Comparison of ENCODE assay signal across 19 cellular contexts in genomic region chr22:40329466-40329865, GRCh38. TPM values are rescaled to one million over a fixed set of nuclear protein-coding genes. Genes with fewer than 3 reads are reported as not detected.
A peak's percentile ranks its signal among the peaks of the same experiment; 100 is the strongest.
DNase-seq lines count a peak whose midpoint lies in the region; ATAC-seq and TF ChIP-seq lines count a peak whose summit lies in the region.
"Had no signal": no experiment of that assay in that cellular context is flagged by ENCODE, and none has a peak within 500 bp of the region (broad histone marks: within the 10 kb centered on the region; RNA-seq: fewer than 3 reads in every experiment).

No MANE protein-coding gene starts in this region.

- no peak overlapping the region for H2BK120ac ChIP-seq in trophoblast cell (ENCODE audit: insufficient read depth, low read length, poor library complexity)

- H2AFZ ChIP-seq in trophoblast cell (ENCODE audit: insufficient read depth, low read length, poor library complexity): no peak overlapping the region

- peaks cover 2 to 4% of the 10 kb centered on the region in 2 experiments for H3K36me3 ChIP-seq in trophoblast cell (ENCODE audit: control insufficient read depth in 1 of 2, insufficient read depth in 2 of 2, low read length in 2 of 2)

- H3K18ac ChIP-seq in trophoblast cell (ENCODE audit: low read length): no peak overlapping the region

- H3K27ac ChIP-seq in dorsolateral prefrontal cortex (peak overlapping the region in 53 of 59 donors; percentile 2 to 97 (median 75)), trophoblast cell (ENCODE audit: low read depth, low read length) (no peak overlapping the region)
- H3K27ac ChIP-seq: BLaER1 had no signal

- H3K9ac ChIP-seq in trophoblast cell (ENCODE audit: low read length): no peak overlapping the region
- H3K9ac ChIP-seq: BLaER1 had no signal

- no peak overlapping the region for H2BK12ac ChIP-seq in trophoblast cell (ENCODE audit: low read length)

- no peaks in the 10 kb centered on the region for H3K9me3 ChIP-seq in trophoblast cell (ENCODE audit: insufficient read depth, low read depth, low read length)
- H3K9me3 ChIP-seq: BLaER1, Caco-2 had no signal

- WGBS in trophoblast cell (ENCODE audit: extremely low coverage, insufficient coverage, insufficient read length): no CpG with 5 or more reads among the region's 9 CpGs

- H3K4ac ChIP-seq in trophoblast cell (ENCODE audit: low read depth, low read length): no peak overlapping the region

- CTCF ChIA-PET in activated CD4-positive, alpha-beta memory T cell treated with anti-CD3 and anti-CD28 coated beads for 36 hours (lab: Charles Lee): interaction anchor here (1.5 kb wide), 1 partner anchor 17 kb away, joined by 6 read pairs; the partner anchor contains the start of gene ADSL
- CTCF ChIA-PET in activated CD4-positive, alpha-beta memory T cell treated with anti-CD3 and anti-CD28 coated beads, Interleukin-2, amount 10 ng/mL, durations not matched to agents 7 days and 5 days (lab: Charles Lee): interaction anchor here (1.2 kb wide), 1 partner anchor 236 kb away, joined by 3 read pairs; no protein-coding TSS in a partner anchor

- H3K27me3 ChIP-seq in dorsolateral prefrontal cortex (no peaks in the 10 kb centered on the region), trophoblast cell (ENCODE audit: insufficient read depth, low read length) (no peaks in the 10 kb centered on the region)
- H3K27me3 ChIP-seq: BLaER1 had no signal

- no peaks in the 10 kb centered on the region for H3K27me3 Mint-ChIP-seq in activated CD4-positive, alpha-beta memory T cell treated with anti-CD3 and anti-CD28 coated beads for 36 hours
- no peaks in the 10 kb centered on the region for H3K27me3 Mint-ChIP-seq in activated CD4-positive, alpha-beta memory T cell treated with anti-CD3 and anti-CD28 coated beads, Interleukin-2, amount 10 ng/mL, durations not matched to agents 7 days and 5 days

- H3K4me3 Mint-ChIP-seq in activated CD4-positive, alpha-beta memory T cell treated with anti-CD3 and anti-CD28 coated beads for 36 hours: no peak overlapping the region
- no peak overlapping the region for H3K4me3 Mint-ChIP-seq in activated CD4-positive, alpha-beta memory T cell treated with anti-CD3 and anti-CD28 coated beads, Interleukin-2, amount 10 ng/mL, durations not matched to agents 7 days and 5 days

- no peak for ATAC-seq in HG03342 (IDR thresholded peaks at IDR 0.05; ENCODE audit: unreplicated experiment)
- ATAC-seq: GM12878 had no signal

- intact Hi-C loops in activated CD4-positive, alpha-beta memory T cell treated with anti-CD3 and anti-CD28 coated beads for 36 hours (cut with micrococcal nuclease): loop anchor here (5.0 to 10.0 kb wide), 2 partner anchors 272 to 385 kb away; no protein-coding TSS in a partner anchor
- intact Hi-C loops in dorsolateral prefrontal cortex (cut with DNase I): no loop called here

- no peak overlapping the region for H3K14ac ChIP-seq in trophoblast cell (ENCODE audit: low read length)

- no peaks in the 10 kb centered on the region for H3K9me3 Mint-ChIP-seq in activated CD4-positive, alpha-beta memory T cell treated with anti-CD3 and anti-CD28 coated beads for 36 hours
- no peaks in the 10 kb centered on the region for H3K9me3 Mint-ChIP-seq in activated CD4-positive, alpha-beta memory T cell treated with anti-CD3 and anti-CD28 coated beads, Interleukin-2, amount 10 ng/mL, durations not matched to agents 7 days and 5 days

- no peaks in the 10 kb centered on the region for H3K79me1 ChIP-seq in trophoblast cell (ENCODE audit: low read length)

- no peak for DNase-seq in activated CD4-positive, alpha-beta memory T cell treated with anti-CD3 and anti-CD28 coated beads for 36 hours
- DNase-seq in activated CD4-positive, alpha-beta memory T cell treated with anti-CD3 and anti-CD28 coated beads, Interleukin-2, amount 10 ng/mL, durations not matched to agents 7 days and 5 days: no peak
- DNase-seq in OCI-M1 (lab: John Stamatoyannopoulos, UW): peak; percentile 76
- DNase-seq in dorsolateral prefrontal cortex: no peak
- DNase-seq in trophoblast cell: peak; percentile 28 to 53
- no peak for DNase-seq in NCI-H446 (lab: John Stamatoyannopoulos, UW)
- DNase-seq in activated CD4-positive, alpha-beta T cell treated with anti-CD3 and anti-CD28 coated beads, Interleukin-2, amount 50 U/mL, for 4 hours: no peak
- DNase-seq: 8988T; Caco-2; DMS79; HCEC 1CT; MV-4-11; NCI-H1436; NCI-H2081; NCI-H526; NK-92 treated with Interleukin-12 subunit alpha and Interleukin-12 subunit beta, amount 100 ng/mL, for 24 hours had no signal

- H4K91ac ChIP-seq in trophoblast cell (ENCODE audit: low read depth, low read length): no peak overlapping the region

- H3K4me3 ChIP-seq in dorsolateral prefrontal cortex: peak overlapping the region in 2 of 59 donors; percentile 19 to 21
- H3K4me3 ChIP-seq in trophoblast cell (ENCODE audit: low read depth, low read length): no peak overlapping the region
- H3K4me3 ChIP-seq: BLaER1, GM12878 had no signal

- peaks cover 95% of the 10 kb centered on the region for H3K4me1 Mint-ChIP-seq in activated CD4-positive, alpha-beta memory T cell treated with anti-CD3 and anti-CD28 coated beads for 36 hours (ENCODE audit: low read depth)
- H3K4me1 Mint-ChIP-seq in activated CD4-positive, alpha-beta memory T cell treated with anti-CD3 and anti-CD28 coated beads, Interleukin-2, amount 10 ng/mL, durations not matched to agents 7 days and 5 days: peaks cover 83% of the 10 kb centered on the region

- no peak overlapping the region for H2AK5ac ChIP-seq in trophoblast cell (ENCODE audit: low read length)

- H3K23ac ChIP-seq in trophoblast cell (ENCODE audit: low read length): no peak overlapping the region

- H2BK5ac ChIP-seq in trophoblast cell (ENCODE audit: low read depth, low read length, poor library complexity): no peak overlapping the region

- no peak overlapping the region for H4K12ac ChIP-seq in trophoblast cell (ENCODE audit: low read depth, low read length)

- no peaks in the 10 kb centered on the region for H3K79me2 ChIP-seq in trophoblast cell (ENCODE audit: control insufficient read depth, insufficient read depth, low read length, poor library complexity)

- H3K36me3 Mint-ChIP-seq in activated CD4-positive, alpha-beta memory T cell treated with anti-CD3 and anti-CD28 coated beads for 36 hours: no peaks in the 10 kb centered on the region
- peaks cover 34% of the 10 kb centered on the region for H3K36me3 Mint-ChIP-seq in activated CD4-positive, alpha-beta memory T cell treated with anti-CD3 and anti-CD28 coated beads, Interleukin-2, amount 10 ng/mL, durations not matched to agents 7 days and 5 days (ENCODE audit: low read depth)

- H3K27ac Mint-ChIP-seq in activated CD4-positive, alpha-beta memory T cell treated with anti-CD3 and anti-CD28 coated beads for 36 hours: peak overlapping the region; percentile 9
- no peak overlapping the region for H3K27ac Mint-ChIP-seq in activated CD4-positive, alpha-beta memory T cell treated with anti-CD3 and anti-CD28 coated beads, Interleukin-2, amount 10 ng/mL, durations not matched to agents 7 days and 5 days

- H3K4me2 ChIP-seq in trophoblast cell (ENCODE audit: low read length): no peak overlapping the region
- H3K4me2 ChIP-seq: BLaER1 had no signal

- no peak for TF ChIP-seq CTCF in dorsolateral prefrontal cortex (IDR thresholded peaks at IDR 0.05 in 54 of 56, conservative IDR thresholded peaks at IDR 0.05 in 2 of 56; ENCODE audit: low read depth in 1 of 56, partially characterized antibody in 56 of 56)

- H4K8ac ChIP-seq in trophoblast cell (ENCODE audit: low read depth, low read length): no peak overlapping the region

- POLR2A ChIA-PET in activated CD4-positive, alpha-beta memory T cell treated with anti-CD3 and anti-CD28 coated beads for 36 hours (lab: Charles Lee): no interaction called here
- POLR2A ChIA-PET in activated CD4-positive, alpha-beta memory T cell treated with anti-CD3 and anti-CD28 coated beads, Interleukin-2, amount 10 ng/mL, durations not matched to agents 7 days and 5 days (lab: Charles Lee): interaction anchor here (1.0 to 2.2 kb wide), 4 partner anchors 10 to 284 kb away, joined by 3 to 7 read pairs (median 3); partner anchors contain the start of gene TNRC6B

- peaks cover 0 to 7% of the 10 kb centered on the region in 2 experiments for H3K4me1 ChIP-seq in trophoblast cell (ENCODE audit: control insufficient read depth in 1 of 2, insufficient read depth in 2 of 2, low read length in 2 of 2)
- H3K4me1 ChIP-seq: Caco-2 had no signal

RNA-seq across cellular contexts. Expression of gene ADSL, which starts 16.8 kb away (rescaled TPM):
- total RNA-seq in activated CD4-positive, alpha-beta memory T cell treated with anti-CD3 and anti-CD28 coated beads for 36 hours: 100 to 1,000 TPM; 143 to 146 TPM
- total RNA-seq in activated CD4-positive, alpha-beta memory T cell treated with anti-CD3 and anti-CD28 coated beads, Interleukin-2, amount 10 ng/mL, durations not matched to agents 7 days and 5 days: 100 to 1,000 TPM in 1 of 2 experiments, 10 to 100 TPM in 1; 95.0 to 105 TPM
- total RNA-seq in dorsolateral prefrontal cortex: 10 to 100 TPM; 19.7 to 50.9 (median 31.0) TPM
- 46.5 and 47.6 TPM in 2 replicates for polyA plus RNA-seq in trophoblast cell (2013)

RNA-seq across cellular contexts. Expression of gene SGSM3, which starts 40.9 kb away (rescaled TPM):
- total RNA-seq in activated CD4-positive, alpha-beta memory T cell treated with anti-CD3 and anti-CD28 coated beads for 36 hours: 10 to 100 TPM; 53.2 to 55.4 TPM
- total RNA-seq in activated CD4-positive, alpha-beta memory T cell treated with anti-CD3 and anti-CD28 coated beads, Interleukin-2, amount 10 ng/mL, durations not matched to agents 7 days and 5 days: 10 to 100 TPM; 70.0 to 72.2 TPM
- total RNA-seq in dorsolateral prefrontal cortex: 100 to 1,000 TPM in 52 of 120 experiments, 10 to 100 TPM in 68; 65.9 to 153 (median 96.7) TPM
- 49.6 and 51.5 TPM in 2 replicates for polyA plus RNA-seq in trophoblast cell (2013)

Comparison
In these comparisons a context has a peak if more than half of its experiments do, and no peak if none do; other contexts are left out.
1. DNase-seq: peak in OCI-M1 (single experiment) and trophoblast cell (2 of 2); none in activated CD4-positive, alpha-beta memory T cell treated with anti-CD3 and anti-CD28 coated beads for 36 hours (single experiment), activated CD4-positive, alpha-beta memory T cell treated with anti-CD3 and anti-CD28 coated beads, Interleukin-2, amount 10 ng/mL, durations not matched to agents 7 days and 5 days (single experiment), dorsolateral prefrontal cortex (0 of 10), NCI-H446 (0 of 2) and activated CD4-positive, alpha-beta T cell treated with anti-CD3 and anti-CD28 coated beads, Interleukin-2, amount 50 U/mL, for 4 hours (0 of 2).